8 cellular contexts compared by ENCODE assay signal in the genomic region with DNA sequence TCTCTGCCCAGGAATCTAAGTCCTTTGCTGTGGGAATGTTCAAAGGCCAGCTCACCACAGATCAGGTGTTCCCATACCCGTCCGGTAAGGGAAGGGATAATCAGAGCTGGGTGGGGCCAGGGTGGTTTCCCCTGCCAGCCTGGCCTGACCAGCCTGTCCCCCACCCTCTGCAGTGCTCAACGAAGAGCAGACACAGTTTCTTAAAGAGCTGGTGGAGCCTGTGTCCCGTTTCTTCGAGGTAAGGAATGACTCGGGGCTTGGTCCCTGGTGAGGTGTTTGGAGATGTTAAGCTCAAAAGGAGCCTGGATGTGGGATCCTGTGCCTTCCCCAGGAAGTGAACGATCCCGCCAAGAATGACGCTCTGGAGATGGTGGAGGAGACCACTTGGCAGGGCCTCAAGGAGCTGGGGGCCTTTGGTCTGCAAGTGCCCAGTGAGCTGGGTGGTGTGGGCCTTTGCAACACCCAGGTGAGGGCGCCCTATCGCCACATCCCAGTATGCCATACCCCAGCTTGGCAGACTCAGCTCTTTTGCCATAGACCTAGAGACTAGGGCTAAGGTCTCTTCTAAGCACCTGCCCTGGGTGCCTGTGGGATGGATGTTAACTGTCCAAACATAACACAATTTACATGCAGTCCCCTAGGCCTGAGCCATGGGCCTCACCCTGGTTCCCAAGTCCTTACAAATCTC. TPM values are rescaled to one million over a fixed set of nuclear protein-coding genes. Genes with fewer than 3 reads are reported as not detected.
DNase-seq lines count a peak whose midpoint lies in the region; ATAC-seq, FAIRE-seq and TF ChIP-seq lines count a peak whose summit lies in the region.

No MANE protein-coding gene starts in this region.

- no peaks in the 10 kb centered on the region for H3K27me3 ChIP-seq in breast epithelium
- H3K27me3 ChIP-seq in kidney epithelial cell (ENCODE audit: control insufficient read depth, insufficient read depth, low read length), result no peaks in the 10 kb centered on the region

- DNase-seq in DMS53 (lab: John Stamatoyannopoulos, UW), result peak; percentile 89
- no peak for DNase-seq in Jurkat, Clone E6-1 (ENCODE audit: low read depth, low spot score)
- DNase-seq in T-helper 2 cell treated with Interferon-gamma antibody and Interleukin-4, amounts not matched to agents 5 μg/mL and 100 μg/mL, for 36 hours (ENCODE audit: low spot score), result peak; percentile 54
- DNase-seq in breast epithelium (ENCODE audit: low spot score in 2 of 2), result peak in 1 of 2 donors; percentile 74
- DNase-seq in kidney epithelial cell (ENCODE audit: low read depth), result no peak
- DNase-seq in stimulated activated CD4-positive, alpha-beta T cell treated with anti-CD3 and anti-CD28 coated beads, Interleukin-4, amount 100 ng/mL, for 1 hour, result peak; percentile 55
- DNase-seq in frontal cortex (ENCODE audit: low spot score in 2 of 2), result no peak

- H3K4me1 Mint-ChIP-seq in T-helper 2 cell treated with Interferon-gamma antibody and Interleukin-4, amounts not matched to agents 5 μg/mL and 100 μg/mL, for 36 hours (ENCODE audit: low read depth), result peaks cover 44% of the 10 kb centered on the region

- peak in 2 of 3 donors; percentile 19 to 48 for TF ChIP-seq CTCF in breast epithelium (IDR thresholded peaks at IDR 0.05)
- TF ChIP-seq CTCF in kidney epithelial cell (IDR thresholded peaks at IDR 0.05; ENCODE audit: insufficient read depth, low read length, poor library complexity, severe bottlenecking), result peak; percentile 70

- H3K9me3 ChIP-seq in breast epithelium, result no peaks in the 10 kb centered on the region

- peaks cover 4 to 36% of the 10 kb centered on the region in 2 donors for H3K4me1 ChIP-seq in breast epithelium

- intact Hi-C loops in breast epithelium (cut with DNase I; ENCODE audit: low total_unique reads), result no loop called here

- no peak for FAIRE-seq in frontal cortex (lab: Jason Lieb, UNC)

- H3K4me3 Mint-ChIP-seq in T-helper 2 cell treated with Interferon-gamma antibody and Interleukin-4, amounts not matched to agents 5 μg/mL and 100 μg/mL, for 36 hours, result peak overlapping the region; percentile 91

- no peaks in the 10 kb centered on the region for H3K9me3 Mint-ChIP-seq in T-helper 2 cell treated with Interferon-gamma antibody and Interleukin-4, amounts not matched to agents 5 μg/mL and 100 μg/mL, for 36 hours

- peak overlapping the region; percentile 85 for H3K4me3 ChIP-seq in Jurkat, Clone E6-1 (ENCODE audit: low read length)
- H3K4me3 ChIP-seq in breast epithelium (peak overlapping the region; percentile 95 to 100 (median 98)), kidney epithelial cell (ENCODE audit: low read depth, low read length) (peak overlapping the region; percentile 87)

- no peaks in the 10 kb centered on the region for H3K27me3 Mint-ChIP-seq in T-helper 2 cell treated with Interferon-gamma antibody and Interleukin-4, amounts not matched to agents 5 μg/mL and 100 μg/mL, for 36 hours (ENCODE audit: low read depth)

- H3K27ac ChIP-seq in breast epithelium, result peak overlapping the region; percentile 100

- no peak for TF ChIP-seq POLR2A in breast epithelium (IDR thresholded peaks at IDR 0.05)

- ATAC-seq in GM19452 (IDR thresholded peaks at IDR 0.05; ENCODE audit: unreplicated experiment), result no peak

- H3K36me3 ChIP-seq in breast epithelium (no peaks in the 10 kb centered on the region), kidney epithelial cell (ENCODE audit: control insufficient read depth, insufficient read depth, low read length) (peaks cover 3% of the 10 kb centered on the region)

- peak overlapping the region; percentile 86 for H3K27ac Mint-ChIP-seq in T-helper 2 cell treated with Interferon-gamma antibody and Interleukin-4, amounts not matched to agents 5 μg/mL and 100 μg/mL, for 36 hours

- H3K36me3 Mint-ChIP-seq in T-helper 2 cell treated with Interferon-gamma antibody and Interleukin-4, amounts not matched to agents 5 μg/mL and 100 μg/mL, for 36 hours (ENCODE audit: low read depth), result peaks cover 26% of the 10 kb centered on the region

RNA-seq across cellular contexts. Expression of a gene that starts 1.0 kb away (rescaled TPM):
- 423 TPM for polyA plus RNA-seq in Jurkat, Clone E6-1 (2012; ENCODE audit: insufficient read depth, insufficient read length)
- 1,000 to 10,000 TPM in 1 of 3 donors, 100 to 1,000 TPM in 2; 421 to 1,002 (median 829) TPM for total RNA-seq in breast epithelium
- 219 and 344 TPM in 2 replicates for total RNA-seq in kidney epithelial cell
- 65.6 TPM for total RNA-seq in frontal cortex

RNA-seq across cellular contexts. Expression of a gene that starts 1.1 kb away (rescaled TPM):
- 33.0 TPM for polyA plus RNA-seq in Jurkat, Clone E6-1 (2012; ENCODE audit: insufficient read depth, insufficient read length)
- total RNA-seq in breast epithelium, result 10 to 100 TPM in 2 of 3 donors, 1 to 10 TPM in 1; 7.2 to 18.4 (median 11.1) TPM
- 6.1 and 12.9 TPM in 2 replicates for total RNA-seq in kidney epithelial cell
- 111 TPM for total RNA-seq in frontal cortex

RNA-seq across cellular contexts. Expression of a gene that starts 13.6 kb away (rescaled TPM):
- polyA plus RNA-seq in Jurkat, Clone E6-1 (2012; ENCODE audit: insufficient read depth, insufficient read length), result 61.9 TPM
- total RNA-seq in breast epithelium (10 to 100 TPM; 32.0 to 58.2 (median 47.9) TPM), kidney epithelial cell (57.1 and 69.8 TPM in 2 replicates), frontal cortex (53.4 TPM)

RNA-seq across cellular contexts. Expression of a gene that starts 18.5 kb away (rescaled TPM):
- 56.0 TPM for polyA plus RNA-seq in Jurkat, Clone E6-1 (2012; ENCODE audit: insufficient read depth, insufficient read length)
- 10 to 100 TPM; 22.1 to 40.4 (median 37.7) TPM for total RNA-seq in breast epithelium
- 41.3 and 53.3 TPM in 2 replicates for total RNA-seq in kidney epithelial cell
- 34.6 TPM for total RNA-seq in frontal cortex

RNA-seq across cellular contexts. Expression of a gene that starts 21.5 kb away (rescaled TPM):
- polyA plus RNA-seq in Jurkat, Clone E6-1 (2012; ENCODE audit: insufficient read depth, insufficient read length), result 293 TPM
- 100 to 1,000 TPM; 620 to 765 (median 631) TPM for total RNA-seq in breast epithelium
- total RNA-seq in kidney epithelial cell, result 277 and 595 TPM in 2 replicates
- total RNA-seq in frontal cortex, result 108 TPM

Comparison
In these comparisons a context has a peak if more than half of its experiments do, and no peak if none do; other contexts are left out.
1. DNase-seq: peak in DMS53 (single experiment), T-helper 2 cell treated with Interferon-gamma antibody and Interleukin-4, amounts not matched to agents 5 μg/mL and 100 μg/mL, for 36 hours (single experiment) and stimulated activated CD4-positive, alpha-beta T cell treated with anti-CD3 and anti-CD28 coated beads, Interleukin-4, amount 100 ng/mL, for 1 hour (single experiment); none in Jurkat, Clone E6-1 (single experiment), kidney epithelial cell (single experiment) and frontal cortex (0 of 2).
2. Peak in every context shown above with its lines, with median percentiles within 50 percentile points of each other: H3K4me3 ChIP-seq.